In genomic region chr15:92666780-92667179, GRCh38 we compare ENCODE assay signal across 12 cellular contexts. TPM values are rescaled to one million over a fixed set of nuclear protein-coding genes. Genes with fewer than 3 reads are reported as not detected.
DNase-seq lines count a peak whose midpoint lies in the region; ATAC-seq and TF ChIP-seq lines count a peak whose summit lies in the region.
"Had no signal": no experiment of that assay in that cellular context is flagged by ENCODE, and none has a peak within 500 bp of the region (broad histone marks: within the 10 kb centered on the region; RNA-seq: fewer than 3 reads in every experiment).

No MANE protein-coding gene starts in this region.

- WGBS in aorta, 2 donors: 6 to 7% methylated on average over 10 of the region's 10 CpGs

- H3K36me3 ChIP-seq in mucosa of descending colon (ENCODE audit: low read depth): no peaks in the 10 kb centered on the region
- H3K36me3 ChIP-seq in aorta (ENCODE audit: control insufficient read depth in 1 of 2, insufficient read depth in 2 of 2, low read length in 1 of 2): no peaks in the 10 kb centered on the region

- H3K4me3 ChIP-seq in mucosa of descending colon (no peak overlapping the region), aorta (ENCODE audit: low read length in 2 of 2) (no peak overlapping the region)
- H3K4me3 ChIP-seq: SK-N-MC had no signal

- no peaks in the 10 kb centered on the region for H3K9me3 ChIP-seq in mucosa of descending colon
- no peaks in the 10 kb centered on the region for H3K9me3 ChIP-seq in aorta (ENCODE audit: control insufficient read depth, low read length)

- no peak for TF ChIP-seq CTCF in mucosa of descending colon (IDR thresholded peaks at IDR 0.05)

- peak; percentile 57 for ATAC-seq in mucosa of descending colon
- peak; percentile 71 for ATAC-seq in aorta (ENCODE audit: low FRiP score)

- DNase-seq in SHP77 (lab: John Stamatoyannopoulos, UW) (peak; percentile 73), SHP77 treated with DMSO at 0.1 percent for 48 hours (lab: John Stamatoyannopoulos, UW) (no peak), fibroblast of gingiva (ENCODE audit: low read depth) (peak; percentile 32), mucosa of descending colon (peak in 1 of 3 donors; percentile 27), aorta (no peak), globus pallidus (ENCODE audit: low spot score) (no peak), NCI-H446 treated with DMSO at 0.1 percent for 48 hours (lab: John Stamatoyannopoulos, UW) (no peak)
- no peak for DNase-seq in activated CD4-positive, alpha-beta T cell treated with anti-CD3 and anti-CD28 coated beads, Interleukin-2, amount 50 U/mL, for 48 hours
- DNase-seq: activated CD4-positive, alpha-beta memory T cell treated with anti-CD3 and anti-CD28 coated beads, Interleukin-2, amount 10 ng/mL, durations not matched to agents 7 days and 5 days; NCI-H226; retina had no signal

- H3K4me1 ChIP-seq in mucosa of descending colon (ENCODE audit: low read depth): no peaks in the 10 kb centered on the region
- H3K4me1 ChIP-seq in aorta (ENCODE audit: control insufficient read depth in 1 of 2, insufficient read depth in 2 of 2, low read length in 2 of 2): peaks cover 0 to 7% of the 10 kb centered on the region in 2 donors

- intact Hi-C loops in mucosa of descending colon (cut with DNase I, micrococcal nuclease): no loop called here
- intact Hi-C loops in aorta (cut with DNase I): no loop called here

- H3K27me3 ChIP-seq in aorta (ENCODE audit: control insufficient read depth in 1 of 2, insufficient read depth in 2 of 2, low read length in 1 of 2): no peaks in the 10 kb centered on the region

- H3K27ac ChIP-seq in aorta (ENCODE audit: low read depth in 1 of 2, low read length in 2 of 2): no peak overlapping the region
- H3K27ac ChIP-seq: SK-N-MC had no signal

RNA-seq across cellular contexts. Expression of gene FAM174B, which starts 11.2 kb away (rescaled TPM):
- total RNA-seq in mucosa of descending colon (10 to 100 TPM; 14.7 to 30.5 (median 28.5) TPM), aorta (10 to 100 TPM; 10.3 to 16.0 TPM)
- 1 to 10 TPM in 1 of 2 donors, not detected in 1; 3.3 TPM for polyA plus RNA-seq in aorta

Comparison
In these comparisons a context has a peak if more than half of its experiments do, and no peak if none do; other contexts are left out.
1. DNase-seq: peak in SHP77 (2 of 2) and fibroblast of gingiva (single experiment); none in SHP77 treated with DMSO at 0.1 percent for 48 hours (single experiment), aorta (0 of 2), globus pallidus (single experiment), NCI-H446 treated with DMSO at 0.1 percent for 48 hours (single experiment) and activated CD4-positive, alpha-beta T cell treated with anti-CD3 and anti-CD28 coated beads, Interleukin-2, amount 50 U/mL, for 48 hours (0 of 2).